Comparison of ENCODE assay signal across 33 cellular contexts in genomic region chr13:33318037-33318436, GRCh38. TPM values are rescaled to one million over a fixed set of nuclear protein-coding genes. Genes with fewer than 3 reads are reported as not detected.
"Had no signal": no experiment of that assay in that cellular context is flagged by ENCODE, and none has a peak within 500 bp of the region (broad histone marks: within the 10 kb centered on the region; RNA-seq: fewer than 3 reads in every experiment).

No MANE protein-coding gene starts in this region.

- H3K27me3 ChIP-seq: adrenal gland, body of pancreas, cardiac muscle cell, foreskin keratinocyte, gastrocnemius medialis, heart left ventricle had no signal

- H3K36me3 Mint-ChIP-seq: activated CD4-positive, alpha-beta memory T cell treated with anti-CD3 and anti-CD28 coated beads for 36 hours; activated CD8-positive, alpha-beta memory T cell treated with anti-CD3 and anti-CD28 coated beads, Interleukin-2, amount 10 ng/mL, durations not matched to agents 7 days and 5 days; activated naive CD4-positive, alpha-beta T cell treated with anti-CD3 and anti-CD28 coated beads, Interleukin-2, amount 50 U/mL, for 24 hours; activated naive CD8-positive, alpha-beta T cell treated with anti-CD3 and anti-CD28 coated beads for 36 hours had no signal

- H3K9me3 Mint-ChIP-seq: activated CD4-positive, alpha-beta memory T cell treated with anti-CD3 and anti-CD28 coated beads for 36 hours; activated naive CD4-positive, alpha-beta T cell treated with anti-CD3 and anti-CD28 coated beads for 36 hours; activated naive CD4-positive, alpha-beta T cell treated with anti-CD3 and anti-CD28 coated beads, Interleukin-2, amount 50 U/mL, for 24 hours; activated naive CD8-positive, alpha-beta T cell treated with anti-CD3 and anti-CD28 coated beads for 36 hours; activated naive CD8-positive, alpha-beta T cell treated with anti-CD3 and anti-CD28 coated beads, Interleukin-2, amount 50 U/mL, for 24 hours; activated T-helper 1 cell treated with anti-CD3 and anti-CD28 coated beads, Interleukin-12 subunit alpha, Interleukin-12 subunit beta, Interleukin-2, Interleukin-4 antibody, amounts not matched to agents 30 ng/mL and 10 ng/mL and 1 ng/mL, durations not matched to agents 14 hours and 24 hours and 36 hours; activated T-helper 2 cell treated with anti-CD3 and anti-CD28 coated beads, Interferon-gamma antibody, Interleukin-2, Interleukin-4, amounts not matched to agents 10 μg/mL and 5 μg/mL and 100 μg/mL, durations not matched to agents 14 hours and 24 hours and 36 hours; central memory CD8-positive, alpha-beta T cell; dendritic cell treated with granulocyte-macrophage colony-stimulating factor and Interleukin-4, amounts not matched to agents 40 ng/mL and 50 ng/mL, for 4 days had no signal

- H3K4me1 ChIP-seq: body of pancreas, foreskin keratinocyte had no signal

- H3K27me3 Mint-ChIP-seq: dendritic cell treated with granulocyte-macrophage colony-stimulating factor and Interleukin-4, amounts not matched to agents 40 ng/mL and 50 ng/mL, for 4 days had no signal

- H3K27ac Mint-ChIP-seq: activated CD4-positive, alpha-beta memory T cell treated with anti-CD3 and anti-CD28 coated beads for 36 hours; activated CD4-positive, alpha-beta T cell treated with anti-CD3 and anti-CD28 coated beads for 36 hours; activated CD4-positive, alpha-beta T cell treated with anti-CD3 and anti-CD28 coated beads, Interleukin-2, amount 10 ng/mL, durations not matched to agents 24 days and 14 days; activated CD8-positive, alpha-beta memory T cell treated with anti-CD3 and anti-CD28 coated beads, Interleukin-2, amount 10 ng/mL, durations not matched to agents 7 days and 5 days; activated CD8-positive, alpha-beta T cell treated with anti-CD3 and anti-CD28 coated beads, Interleukin-2, amount 10 ng/mL, durations not matched to agents 7 days and 5 days; activated naive CD4-positive, alpha-beta T cell treated with anti-CD3 and anti-CD28 coated beads for 36 hours; activated naive CD4-positive, alpha-beta T cell treated with anti-CD3 and anti-CD28 coated beads, Interleukin-2, amount 50 U/mL, for 24 hours; activated naive CD8-positive, alpha-beta T cell treated with anti-CD3 and anti-CD28 coated beads for 36 hours; activated naive CD8-positive, alpha-beta T cell treated with anti-CD3 and anti-CD28 coated beads, Interleukin-2, amount 50 U/mL, for 24 hours; activated T-helper 1 cell treated with anti-CD3 and anti-CD28 coated beads, Interleukin-12 subunit alpha, Interleukin-12 subunit beta, Interleukin-2, Interleukin-4 antibody, amounts not matched to agents 30 ng/mL and 10 ng/mL and 1 ng/mL, durations not matched to agents 14 hours and 24 hours and 36 hours; activated T-helper 2 cell treated with anti-CD3 and anti-CD28 coated beads, Interferon-gamma antibody, Interleukin-2, Interleukin-4, amounts not matched to agents 10 μg/mL and 5 μg/mL and 100 μg/mL, durations not matched to agents 14 hours and 24 hours and 36 hours; dendritic cell treated with granulocyte-macrophage colony-stimulating factor and Interleukin-4, amounts not matched to agents 40 ng/mL and 50 ng/mL, for 4 days; effector memory CD8-positive, alpha-beta T cell had no signal

- H3K4me3 ChIP-seq: adrenal gland, body of pancreas, cardiac muscle cell, coronary artery, gastrocnemius medialis, heart left ventricle had no signal

- H3K9me3 ChIP-seq: adrenal gland, body of pancreas, gastrocnemius medialis had no signal

- H3K4me3 Mint-ChIP-seq: activated CD4-positive, alpha-beta memory T cell treated with anti-CD3 and anti-CD28 coated beads for 36 hours; activated CD4-positive, alpha-beta T cell treated with anti-CD3 and anti-CD28 coated beads for 36 hours; activated CD4-positive, alpha-beta T cell treated with anti-CD3 and anti-CD28 coated beads, Interleukin-2, amount 10 ng/mL, durations not matched to agents 24 days and 14 days; activated CD8-positive, alpha-beta memory T cell treated with anti-CD3 and anti-CD28 coated beads, Interleukin-2, amount 10 ng/mL, durations not matched to agents 7 days and 5 days; activated CD8-positive, alpha-beta T cell treated with anti-CD3 and anti-CD28 coated beads, Interleukin-2, amount 10 ng/mL, durations not matched to agents 7 days and 5 days; activated naive CD4-positive, alpha-beta T cell treated with anti-CD3 and anti-CD28 coated beads for 36 hours; activated naive CD4-positive, alpha-beta T cell treated with anti-CD3 and anti-CD28 coated beads, Interleukin-2, amount 50 U/mL, for 24 hours; activated naive CD8-positive, alpha-beta T cell treated with anti-CD3 and anti-CD28 coated beads for 36 hours; activated naive CD8-positive, alpha-beta T cell treated with anti-CD3 and anti-CD28 coated beads, Interleukin-2, amount 50 U/mL, for 24 hours; activated T-helper 1 cell treated with anti-CD3 and anti-CD28 coated beads, Interleukin-12 subunit alpha, Interleukin-12 subunit beta, Interleukin-2, Interleukin-4 antibody, amounts not matched to agents 30 ng/mL and 10 ng/mL and 1 ng/mL, durations not matched to agents 14 hours and 24 hours and 36 hours; central memory CD8-positive, alpha-beta T cell; dendritic cell treated with granulocyte-macrophage colony-stimulating factor and Interleukin-4, amounts not matched to agents 40 ng/mL and 50 ng/mL, for 4 days; effector memory CD8-positive, alpha-beta T cell had no signal

- DNase-seq: activated CD4-positive, alpha-beta memory T cell treated with anti-CD3 and anti-CD28 coated beads for 36 hours; activated CD4-positive, alpha-beta T cell treated with anti-CD3 and anti-CD28 coated beads for 36 hours; activated CD4-positive, alpha-beta T cell treated with anti-CD3 and anti-CD28 coated beads, Interleukin-2, amount 10 ng/mL, durations not matched to agents 24 days and 14 days; activated CD4-positive, CD25-positive, alpha-beta regulatory T cell; activated CD4-positive, CD25-positive, alpha-beta regulatory T cell treated with anti-CD3 and anti-CD28 coated beads, Interleukin-2, amount 50 U/mL, for 72 hours; activated CD8-positive, alpha-beta memory T cell treated with anti-CD3 and anti-CD28 coated beads, Interleukin-2, amount 10 ng/mL, durations not matched to agents 7 days and 5 days; activated CD8-positive, alpha-beta memory T cell treated with anti-CD3 and anti-CD28 coated beads, Interleukin-2, amount 50 U/mL, for 4 hours; activated CD8-positive, alpha-beta T cell treated with anti-CD3 and anti-CD28 coated beads, Interleukin-2, amount 10 ng/mL, durations not matched to agents 7 days and 5 days; activated effector memory CD4-positive, alpha-beta T cell treated with anti-CD3 and anti-CD28 coated beads, Interleukin-2, amount 50 U/mL, for 16 hours; activated naive CD4-positive, alpha-beta T cell treated with anti-CD3 and anti-CD28 coated beads for 36 hours; activated naive CD8-positive, alpha-beta T cell treated with anti-CD3 and anti-CD28 coated beads for 36 hours; activated naive CD8-positive, alpha-beta T cell treated with anti-CD3 and anti-CD28 coated beads, Interleukin-2, amount 50 U/mL, for 24 hours; activated T-cell treated with anti-CD3 and anti-CD28 coated beads, Interleukin-2, amount 50 U/mL, for 1 hour; activated T-cell treated with anti-CD3 and anti-CD28 coated beads, Interleukin-2, amount 50 U/mL, for 48 hours; adrenal gland; amygdala; aorta; body of pancreas; effector CD4-positive, alpha-beta T cell; effector memory CD8-positive, alpha-beta T cell; foreskin keratinocyte; gastrocnemius medialis; glutamatergic neuron; heart left ventricle; hypothalamus; T-helper 2 cell had no signal

- H3K27ac ChIP-seq: adrenal gland, body of pancreas, cardiac muscle cell, coronary artery, foreskin keratinocyte, gastrocnemius medialis, heart left ventricle had no signal

- ATAC-seq: activated CD4-positive, alpha-beta T cell treated with anti-CD3 and anti-CD28 coated beads for 36 hours; activated CD8-positive, alpha-beta memory T cell treated with anti-CD3 and anti-CD28 coated beads, Interleukin-2, amount 10 ng/mL, durations not matched to agents 7 days and 5 days; activated CD8-positive, alpha-beta T cell treated with anti-CD3 and anti-CD28 coated beads, Interleukin-2, amount 10 ng/mL, durations not matched to agents 7 days and 5 days; activated naive CD8-positive, alpha-beta T cell treated with anti-CD3 and anti-CD28 coated beads, Interleukin-2, amount 50 U/mL, for 24 hours; body of pancreas; effector memory CD8-positive, alpha-beta T cell; foreskin keratinocyte; gastrocnemius medialis; heart left ventricle had no signal

- H3K36me3 ChIP-seq: adrenal gland, cardiac muscle cell, gastrocnemius medialis, heart left ventricle had no signal

- H3K4me1 Mint-ChIP-seq: activated CD4-positive, alpha-beta T cell treated with anti-CD3 and anti-CD28 coated beads for 36 hours; activated CD4-positive, alpha-beta T cell treated with anti-CD3 and anti-CD28 coated beads, Interleukin-2, amount 10 ng/mL, durations not matched to agents 24 days and 14 days; activated CD8-positive, alpha-beta memory T cell treated with anti-CD3 and anti-CD28 coated beads, Interleukin-2, amount 10 ng/mL, durations not matched to agents 7 days and 5 days; activated naive CD4-positive, alpha-beta T cell treated with anti-CD3 and anti-CD28 coated beads, Interleukin-2, amount 50 U/mL, for 24 hours; activated naive CD8-positive, alpha-beta T cell treated with anti-CD3 and anti-CD28 coated beads for 36 hours; activated naive CD8-positive, alpha-beta T cell treated with anti-CD3 and anti-CD28 coated beads, Interleukin-2, amount 50 U/mL, for 24 hours; central memory CD8-positive, alpha-beta T cell had no signal

RNA-seq across cellular contexts. Expression of gene STARD13, which starts 32.5 kb away (rescaled TPM):
- total RNA-seq: activated CD8-positive, alpha-beta T cell treated with anti-CD3 and anti-CD28 coated beads, Interleukin-2, amount 10 ng/mL, durations not matched to agents 7 days and 5 days had no signal
